8 cellular contexts compared by ENCODE assay signal in the genomic region with DNA sequence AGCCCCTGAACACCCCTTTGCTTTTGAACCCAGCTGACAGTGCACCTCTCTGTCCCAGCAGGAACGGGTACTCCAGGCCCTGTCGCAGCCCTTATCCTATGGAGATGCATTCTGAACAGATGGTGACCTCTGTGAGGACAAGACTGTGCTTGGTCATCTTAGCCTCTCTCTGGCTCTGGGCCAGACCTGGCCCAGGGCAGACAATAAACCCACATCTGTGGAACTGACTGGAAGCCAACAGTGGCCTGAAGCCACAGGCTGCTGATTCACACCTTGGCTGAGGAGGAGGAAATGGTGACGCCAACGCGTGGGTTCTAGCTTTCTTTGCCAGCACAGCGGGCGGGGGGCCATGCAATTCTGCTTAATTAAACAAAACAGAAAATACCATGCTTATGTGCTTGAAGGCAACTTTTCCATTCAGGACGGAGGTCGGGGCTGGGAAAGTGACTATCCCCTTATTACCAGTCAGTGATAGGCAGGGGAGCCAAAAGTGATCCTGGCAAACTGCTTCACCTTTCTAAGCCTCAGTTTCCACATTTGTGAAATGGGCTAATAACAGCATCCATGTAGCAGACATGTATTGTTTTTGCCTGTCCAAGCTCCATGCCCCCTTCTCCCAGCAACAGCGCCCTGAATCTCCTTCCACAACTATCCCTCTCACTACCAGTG. TPM values are rescaled to one million over a fixed set of nuclear protein-coding genes. Genes with fewer than 3 reads are reported as not detected.
DNase-seq lines count a peak whose midpoint lies in the region; ATAC-seq, FAIRE-seq and TF ChIP-seq lines count a peak whose summit lies in the region.

No MANE protein-coding gene starts in this region.

- H3K27me3 ChIP-seq in RWPE2 (ENCODE audit: insufficient read depth, poor library complexity, severe bottlenecking), result no peaks in the 10 kb centered on the region
- H3K27me3 ChIP-seq in bronchial epithelial cell (ENCODE audit: control insufficient read depth, insufficient read depth, low read length), result no peaks in the 10 kb centered on the region

- H3K27ac ChIP-seq in RWPE2 (ENCODE audit: poor library complexity, severe bottlenecking), result peak overlapping the region; percentile 36

- H3K9me3 ChIP-seq in RWPE2 (ENCODE audit: severe bottlenecking), result no peaks in the 10 kb centered on the region

- DNase-seq in GOT3 (lab: John Stamatoyannopoulos, UW), result peak; percentile 66
- DNase-seq in RWPE2 (ENCODE audit: low spot score), result peak; percentile 93
- peak; percentile 90 for DNase-seq in bronchial epithelial cell (ENCODE audit: low read depth)
- peak; percentile 95 to 98 for DNase-seq in lung microvascular endothelial cell (ENCODE audit: low read depth in 2 of 2)
- peak; percentile 42 to 45 for DNase-seq in stimulated activated CD8-positive, alpha-beta memory T cell treated with anti-CD3 and anti-CD28 coated beads, Interleukin-7, amount 100 ng/mL, for 4 hours (ENCODE audit: low read depth in 2 of 2)
- no peak for DNase-seq in iPS-NIHi11 (ENCODE audit: low spot score)

- TF ChIP-seq CTCF in RWPE2 (IDR thresholded peaks at IDR 0.05; ENCODE audit: poor library complexity, severe bottlenecking), result no peak
- no peak for TF ChIP-seq CTCF in bronchial epithelial cell (IDR thresholded peaks at IDR 0.05; ENCODE audit: insufficient read depth, low read length, severe bottlenecking)

- ATAC-seq in RWPE2 (ENCODE audit: low read depth), result peak; percentile 82
- ATAC-seq in HG03196 (IDR thresholded peaks at IDR 0.05; ENCODE audit: unreplicated experiment), result no peak
- ATAC-seq in GM19395 (IDR thresholded peaks at IDR 0.05; ENCODE audit: unreplicated experiment), result no peak

- FAIRE-seq in bronchial epithelial cell (lab: Jason Lieb, UNC), result no peak

- no peak overlapping the region for H3K4me3 ChIP-seq in RWPE2 (ENCODE audit: severe bottlenecking)
- no peak overlapping the region for H3K4me3 ChIP-seq in bronchial epithelial cell (ENCODE audit: low read depth, low read length)

- peaks cover 11% of the 10 kb centered on the region for H3K36me3 ChIP-seq in RWPE2 (ENCODE audit: low read depth)
- no peaks in the 10 kb centered on the region for H3K36me3 ChIP-seq in bronchial epithelial cell (ENCODE audit: control insufficient read depth, insufficient read depth, low read length)

- peaks cover 22% of the 10 kb centered on the region for H3K4me1 ChIP-seq in RWPE2 (ENCODE audit: insufficient read depth, poor library complexity, severe bottlenecking)

RNA-seq across cellular contexts. Expression of gene SH3PXD2B, which starts 10.8 kb away (rescaled TPM):
- total RNA-seq in bronchial epithelial cell (10.0 and 15.1 TPM in 2 replicates), lung microvascular endothelial cell (13.5 and 15.3 TPM in 2 replicates)
